In the genomic region with DNA sequence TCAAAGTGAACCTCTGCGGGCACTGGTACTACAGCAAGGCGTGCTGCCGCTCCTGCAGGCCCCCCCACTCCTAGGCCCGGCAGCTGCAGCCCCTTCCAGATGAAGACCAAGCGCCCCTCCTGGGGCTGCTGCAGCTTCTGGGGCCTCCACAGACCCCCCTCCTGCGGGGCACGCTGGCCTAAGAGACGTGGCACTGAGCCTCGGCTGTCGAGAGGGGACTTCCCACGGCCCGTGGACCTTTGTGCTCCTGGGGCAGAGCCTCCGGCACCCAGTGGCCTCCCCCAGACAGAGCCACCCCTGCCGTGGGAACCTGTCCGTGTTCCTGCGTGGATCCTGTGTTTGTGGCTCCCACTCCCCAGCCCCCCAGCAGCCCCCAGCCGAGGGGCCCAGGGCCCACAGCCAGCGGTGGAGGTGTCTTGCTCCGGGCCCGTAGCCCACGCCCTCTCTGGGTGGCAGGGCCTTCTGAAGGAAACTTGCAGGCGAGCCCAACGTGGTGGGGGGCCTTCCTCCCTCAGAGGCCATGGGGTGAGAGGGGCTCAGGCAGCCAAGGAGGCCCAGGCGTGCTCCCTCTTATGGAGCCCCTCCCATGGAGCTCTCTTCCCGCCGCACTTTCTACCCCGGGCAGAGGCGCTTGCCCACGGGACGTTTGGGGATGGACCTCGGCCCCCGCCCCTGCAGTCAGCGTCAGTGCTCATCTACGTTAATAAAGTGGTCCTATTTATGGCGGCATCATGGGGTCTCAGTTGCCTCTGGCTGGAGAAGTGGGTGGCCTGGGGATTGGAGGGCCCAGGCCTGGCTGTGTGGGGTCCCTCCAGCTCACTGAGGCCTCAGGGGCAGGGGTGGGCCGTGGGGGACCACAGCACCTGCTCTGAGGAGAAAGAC, we compare ENCODE assay signal across 32 cellular contexts. TPM values are rescaled to one million over a fixed set of nuclear protein-coding genes. Genes with fewer than 3 reads are reported as not detected.
"Had no signal": no experiment of that assay in that cellular context is flagged by ENCODE, and none has a peak within 500 bp of the region (broad histone marks: within the 10 kb centered on the region; RNA-seq: fewer than 3 reads in every experiment).

No MANE protein-coding gene starts in this region.

- H3K27ac ChIP-seq: body of pancreas, breast epithelium, PC-9, RWPE1, SJSA1 had no signal

- H3K27me3 ChIP-seq: adrenal gland, body of pancreas, MG63 had no signal

- H3K9ac ChIP-seq: SK-N-SH had no signal

- H3K4me3 ChIP-seq: adrenal gland, body of pancreas, breast epithelium, MG63, PC-9, SJSA1 had no signal

- H2AFZ ChIP-seq: PC-9 had no signal

- H3K4me1 ChIP-seq: adrenal gland, body of pancreas, SJSA1 had no signal

- FAIRE-seq: astrocyte, RCC 7860 had no signal

- H3K36me3 ChIP-seq: adrenal gland, breast epithelium, MG63, SJSA1 had no signal

- ATAC-seq: activated naive CD4-positive, alpha-beta T cell treated with anti-CD3 and anti-CD28 coated beads, Interleukin-2, amount 50 U/mL, for 72 hours; activated T-cell treated with anti-CD3 and anti-CD28 coated beads, Interleukin-2, amount 50 U/mL, for 4 hours; body of pancreas; WTC11 had no signal

- H3K9me3 ChIP-seq: adrenal gland, body of pancreas, breast epithelium, MG63, SJSA1, SK-N-SH had no signal

- DNase-seq: activated CD4-positive, alpha-beta memory T cell treated with anti-CD3 and anti-CD28 coated beads for 36 hours; activated CD4-positive, alpha-beta T cell treated with anti-CD3 and anti-CD28 coated beads for 4 hours; activated CD4-positive, alpha-beta T cell treated with anti-CD3 and anti-CD28 coated beads, Interleukin-2, amount 50 U/mL, for 1 hour; activated CD4-positive, CD25-positive, alpha-beta regulatory T cell treated with anti-CD3 and anti-CD28 coated beads, Interleukin-2, amount 50 U/mL, for 72 hours; activated CD8-positive, alpha-beta memory T cell treated with anti-CD3 and anti-CD28 coated beads, Interleukin-2, amount 50 U/mL, for 4 hours; activated gamma-delta T cell treated with Interleukin-2 at 50 U/mL for 16 hours; activated naive CD4-positive, alpha-beta T cell treated with anti-CD3 and anti-CD28 coated beads for 36 hours; activated T-cell treated with anti-CD3 and anti-CD28 coated beads for 4 hours; activated T-cell treated with anti-CD3 and anti-CD28 coated beads, Interleukin-2, amount 50 U/mL, for 4 hours; adrenal gland; body of pancreas; Kasumi-1; MG63; NCI-H1092; NCI-H1436 treated with DMSO at 0.1 percent for 48 hours; NCI-H1694 treated with DMSO at 0.1 percent for 48 hours; NCI-H2029; NCI-H526; NCI-H748 treated with DMSO at 0.1 percent for 48 hours; NK-92 treated with Interleukin-12 subunit alpha and Interleukin-12 subunit beta, amount 100 ng/mL, for 24 hours; PC-9; SK-N-SH had no signal

- H3K4me2 ChIP-seq: PC-9, SK-N-SH had no signal

RNA-seq across cellular contexts. Expression of a gene that starts 34.2 kb away (rescaled TPM):
- total RNA-seq: activated CD4-positive, alpha-beta memory T cell treated with anti-CD3 and anti-CD28 coated beads for 36 hours; activated naive CD4-positive, alpha-beta T cell treated with anti-CD3 and anti-CD28 coated beads for 36 hours; activated naive CD4-positive, alpha-beta T cell treated with anti-CD3 and anti-CD28 coated beads, Interleukin-2, amount 50 U/mL, for 72 hours; activated T-cell treated with anti-CD3 and anti-CD28 coated beads, Interleukin-2, amount 50 U/mL, for 4 hours; activated T-helper 1 cell treated with anti-CD3 and anti-CD28 coated beads, Interleukin-12 subunit alpha, Interleukin-12 subunit beta, Interleukin-2, Interleukin-4 antibody, amounts not matched to agents 30 ng/mL and 10 ng/mL and 1 ng/mL, durations not matched to agents 14 hours and 24 hours and 36 hours; astrocyte; breast epithelium; cardiac septum; PC-9; SJSA1 had no signal

RNA-seq across cellular contexts. Expression of a gene that starts 40.5 kb away (rescaled TPM):
- total RNA-seq: activated T-helper 1 cell treated with anti-CD3 and anti-CD28 coated beads, Interleukin-12 subunit alpha, Interleukin-12 subunit beta, Interleukin-2, Interleukin-4 antibody, amounts not matched to agents 30 ng/mL and 10 ng/mL and 1 ng/mL, durations not matched to agents 14 hours and 24 hours and 36 hours; SJSA1 had no signal

RNA-seq across cellular contexts. Expression of a gene that starts 50.3 kb away (rescaled TPM):
- total RNA-seq: activated CD4-positive, alpha-beta memory T cell treated with anti-CD3 and anti-CD28 coated beads for 36 hours; activated naive CD4-positive, alpha-beta T cell treated with anti-CD3 and anti-CD28 coated beads for 36 hours; activated naive CD4-positive, alpha-beta T cell treated with anti-CD3 and anti-CD28 coated beads, Interleukin-2, amount 50 U/mL, for 72 hours; activated T-cell treated with anti-CD3 and anti-CD28 coated beads, Interleukin-2, amount 50 U/mL, for 4 hours; activated T-helper 1 cell treated with anti-CD3 and anti-CD28 coated beads, Interleukin-12 subunit alpha, Interleukin-12 subunit beta, Interleukin-2, Interleukin-4 antibody, amounts not matched to agents 30 ng/mL and 10 ng/mL and 1 ng/mL, durations not matched to agents 14 hours and 24 hours and 36 hours; adrenal gland; astrocyte; body of pancreas; breast epithelium; cardiac septum; OCI-LY7; PC-9; SJSA1; WTC11 had no signal
- polyA plus RNA-seq: adrenal gland, SK-N-SH had no signal
